Comparison of ENCODE assay signal across 1 cellular context in the genomic region with DNA sequence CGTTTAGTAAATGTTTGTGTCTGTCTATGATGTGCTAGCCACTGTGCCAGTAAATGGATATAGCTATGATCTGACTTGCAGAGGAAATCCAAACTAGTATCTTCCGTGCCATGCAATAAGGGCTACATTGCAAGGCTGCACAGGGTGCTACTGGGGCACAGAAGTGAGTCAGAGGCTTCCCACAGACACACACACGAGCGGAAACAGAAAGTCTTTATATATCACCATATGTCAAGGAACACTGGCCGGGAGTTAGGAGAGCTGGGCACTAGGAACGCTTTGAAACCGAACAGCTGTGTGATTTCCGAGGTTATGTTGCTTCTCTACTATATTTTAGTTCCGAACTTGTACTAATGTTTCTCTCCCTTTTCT.
TF ChIP-seq lines count a peak whose summit lies in the region.
"Not testable (repeated sequence)": the region's sequence is repeated elsewhere in the genome, so short reads cannot be mapped to it uniquely, and the experiment has no call there.

No MANE protein-coding gene starts in this region.

TF ChIP-seq in K562, 482 proteins besides CTCF, POLR2A, EP300 and RAD21:
- TF ChIP-seq CEBPG (CRISPR knock-in tag; IDR thresholded peaks at IDR 0.05) = not testable (repeated sequence)
- 0 out of 4 replicates have a peak, but pooled peaks of 1 of the 2 experiments have one; percentile 1 for TF ChIP-seq CEBPG (tag; conservative IDR thresholded peaks at IDR 0.05 in 1 of 2, IDR thresholded peaks at IDR 0.05 in 1 of 2)
